13 cellular contexts compared by ENCODE assay signal in genomic region chr12:48780381-48781025, GRCh38. TPM values are rescaled to one million over a fixed set of nuclear protein-coding genes. Genes with fewer than 3 reads are reported as not detected.
A peak's percentile ranks its signal among the peaks of the same experiment; 100 is the strongest.
DNase-seq lines count a peak whose midpoint lies in the region; ATAC-seq, FAIRE-seq and TF ChIP-seq lines count a peak whose summit lies in the region.
"Had no signal": no experiment of that assay in that cellular context is flagged by ENCODE, and none has a peak within 500 bp of the region (broad histone marks: within the 10 kb centered on the region; RNA-seq: fewer than 3 reads in every experiment).

No MANE protein-coding gene starts in this region.

- no peaks in the 10 kb centered on the region for H3K9me3 Mint-ChIP-seq in neural crest cell
- H3K9me3 Mint-ChIP-seq: activated B cell treated with CpG ODN at 0.5 μM for 24 hours had no signal

- no peak for TF ChIP-seq POLR2A in gastroesophageal sphincter (IDR thresholded peaks at IDR 0.05)

- H3K27ac ChIP-seq in RWPE1, result peak overlapping the region; percentile 3; the same call in 1 of the 2 replicates
- peak overlapping the region in 3 of 4 donors; percentile 45 to 62 (median 59) for H3K27ac ChIP-seq in gastroesophageal sphincter
- peak overlapping the region; percentile 6 for H3K27ac ChIP-seq in upper lobe of right lung
- H3K27ac ChIP-seq: pancreas had no signal

- peaks cover 15% of the 10 kb centered on the region for H3K4me1 Mint-ChIP-seq in neural crest cell

- H3K27me3 ChIP-seq in gastroesophageal sphincter (no peaks in the 10 kb centered on the region), upper lobe of right lung (no peaks in the 10 kb centered on the region)
- H3K27me3 ChIP-seq: pancreas had no signal

- H3K36me3 ChIP-seq in gastroesophageal sphincter (peaks cover 0 to 37% of the 10 kb centered on the region in 2 donors), upper lobe of right lung (peaks cover 8% of the 10 kb centered on the region)

- TF ChIP-seq CTCF in RWPE1 (conservative IDR thresholded peaks at IDR 0.05; ENCODE audit: low read depth), result no peak
- no peak for TF ChIP-seq CTCF in gastroesophageal sphincter (IDR thresholded peaks at IDR 0.05)
- TF ChIP-seq CTCF in neural crest cell (conservative IDR thresholded peaks at IDR 0.05), result no peak
- TF ChIP-seq CTCF in upper lobe of right lung (IDR thresholded peaks at IDR 0.05), result no peak

- H3K4me3 ChIP-seq in gastroesophageal sphincter, result no peak overlapping the region
- no peak overlapping the region for H3K4me3 ChIP-seq in upper lobe of right lung
- H3K4me3 ChIP-seq: pancreas had no signal

- H3K9me3 ChIP-seq in gastroesophageal sphincter, result no peaks in the 10 kb centered on the region
- H3K9me3 ChIP-seq in upper lobe of right lung, result no peaks in the 10 kb centered on the region
- H3K9me3 ChIP-seq: pancreas had no signal

- TF ChIP-seq EP300 in gastroesophageal sphincter (IDR thresholded peaks at IDR 0.05), result no peak

- H3K36me3 Mint-ChIP-seq in neural crest cell (ENCODE audit: low read depth), result peaks cover 8% of the 10 kb centered on the region

- peak overlapping the region; percentile 57 for H3K4me3 Mint-ChIP-seq in neural crest cell
- H3K4me3 Mint-ChIP-seq: activated B cell treated with CpG ODN at 0.5 μM for 24 hours had no signal

- intact Hi-C loops in upper lobe of right lung (cut with DNase I), result no loop called here

- 30% methylated on average over 2 of the region's 11 CpGs; no CpG with 5 or more reads in 1 of the 2 donors for WGBS in gastroesophageal sphincter (ENCODE audit: low coverage in 1 of 2), 2 donors

- CTCF ChIA-PET in RWPE1 (lab: Yijun Ruan, JAX), result interaction anchor here (0.7 to 0.9 kb wide), 2 partner anchors 34 to 697 kb away, joined by 3 read pairs; no protein-coding TSS in a partner anchor

- POLR2A ChIA-PET in RWPE1 (lab: Yijun Ruan, JAX; ENCODE audit: low non-redundant PET), result interaction anchor here (0.7 kb wide), 1 partner anchor 106 kb away, joined by 4 read pairs; no protein-coding TSS in a partner anchor

- DNase-seq in RWPE1 (ENCODE audit: low spot score), result no peak
- no peak for DNase-seq in neural crest cell (ENCODE audit: low read depth, low spot score)
- DNase-seq in upper lobe of right lung, result no peak
- no peak for DNase-seq in urothelium cell line (ENCODE audit: low spot score)
- no peak for DNase-seq in T1000 (lab: John Stamatoyannopoulos, UW)
- DNase-seq: activated B cell treated with CpG ODN at 0.5 μM for 24 hours; activated naive CD4-positive, alpha-beta T cell treated with anti-CD3 and anti-CD28 coated beads, Interleukin-2, amount 50 U/mL, for 16 hours; caudate nucleus; NCI-H2227 treated with DMSO at 0.1 percent for 48 hours; SW 1271 had no signal

- peak overlapping the region; percentile 35 for H3K27ac Mint-ChIP-seq in neural crest cell (ENCODE audit: unreplicated experiment)
- H3K27ac Mint-ChIP-seq: activated B cell treated with CpG ODN at 0.5 μM for 24 hours had no signal

- ATAC-seq in gastroesophageal sphincter (no peak), upper lobe of right lung (no peak), HG03457 (IDR thresholded peaks at IDR 0.05; ENCODE audit: unreplicated experiment) (no peak)

- no peaks in the 10 kb centered on the region for H3K27me3 Mint-ChIP-seq in neural crest cell (ENCODE audit: low read depth)

- peaks cover 0 to 43% (median 24%) of the 10 kb centered on the region in 3 donors for H3K4me1 ChIP-seq in gastroesophageal sphincter
- H3K4me1 ChIP-seq in upper lobe of right lung, result peaks cover 18% of the 10 kb centered on the region
- H3K4me1 ChIP-seq: pancreas had no signal

- FAIRE-seq in urothelium cell line (lab: Jason Lieb, UNC), result no peak
- FAIRE-seq: pancreas had no signal

RNA-seq across cellular contexts. Expression of gene ADCY6, which starts 8.4 kb away (rescaled TPM):
- total RNA-seq in gastroesophageal sphincter, result 10 to 100 TPM; 21.9 to 33.0 (median 29.0) TPM
- 79.5 and 81.0 TPM in 2 replicates for total RNA-seq in neural crest cell
- total RNA-seq in upper lobe of right lung, result 42.9 TPM

RNA-seq across cellular contexts. Expression of gene CACNB3, which starts 37.8 kb away (rescaled TPM):
- total RNA-seq in gastroesophageal sphincter (10 to 100 TPM in 3 of 4 donors, 1 to 10 TPM in 1; 9.4 to 39.2 (median 30.1) TPM), neural crest cell (57.4 and 59.7 TPM in 2 replicates), upper lobe of right lung (24.4 TPM)

Comparison
In these comparisons a context has a peak if more than half of its experiments do, and no peak if none do; other contexts are left out.
1. H3K27ac ChIP-seq: peak in every context shown above with its lines; median percentile 59 in gastroesophageal sphincter; 6 in upper lobe of right lung; 3 in RWPE1.